Comparison of ENCODE assay signal across 22 cellular contexts in genomic region chrX:107704181-107704580, GRCh38.
"Had no signal": no experiment of that assay in that cellular context is flagged by ENCODE, and none has a peak within 500 bp of the region (broad histone marks: within the 10 kb centered on the region; RNA-seq: fewer than 3 reads in every experiment).

No MANE protein-coding gene starts in this region.

- H3K36me3 Mint-ChIP-seq: activated naive CD4-positive, alpha-beta T cell treated with anti-CD3 and anti-CD28 coated beads, Interleukin-2, amount 10 ng/mL, durations not matched to agents 7 days and 5 days; naive thymus-derived CD8-positive, alpha-beta T cell; T-cell had no signal

- H3K9me3 ChIP-seq: body of pancreas, right atrium auricular region had no signal

- H3K36me3 ChIP-seq: right atrium auricular region had no signal

- H3K27me3 ChIP-seq: body of pancreas, foreskin keratinocyte, right atrium auricular region had no signal

- H3K27me3 Mint-ChIP-seq: naive thymus-derived CD8-positive, alpha-beta T cell had no signal

- H3K27ac ChIP-seq: body of pancreas, foreskin keratinocyte, right atrium auricular region, SK-N-MC, skin epidermis had no signal

- DNase-seq: activated CD4-positive, alpha-beta T cell treated with anti-CD3 and anti-CD28 coated beads for 1 hour; activated CD4-positive, alpha-beta T cell treated with anti-CD3 and anti-CD28 coated beads, Interleukin-2, amount 50 U/mL, for 48 hours; activated naive CD4-positive, alpha-beta T cell treated with anti-CD3 and anti-CD28 coated beads, Interleukin-2, amount 10 ng/mL, durations not matched to agents 7 days and 5 days; activated T-cell treated with anti-CD3 and anti-CD28 coated beads, Interleukin-2, amount 50 U/mL, for 1 hour; amniotic stem cell; body of pancreas; cortex of kidney; effector CD8-positive, alpha-beta T cell; foreskin keratinocyte; glutamatergic neuron; left colon; naive thymus-derived CD8-positive, alpha-beta T cell; nucleus accumbens; posterior cingulate gyrus; stimulated activated CD4-positive, alpha-beta T cell treated with anti-CD3 and anti-CD28 coated beads, Interleukin-4, amount 100 ng/mL, for 24 hours; stimulated activated naive CD8-positive, alpha-beta T cell treated with anti-CD3 and anti-CD28 coated beads, Interleukin-15, Interleukin-2, amounts not matched to agents 100 U/mL and 50 U/mL, for 24 hours; T-cell; trophoblast cell had no signal

- H3K4me3 ChIP-seq: body of pancreas, lung, right atrium auricular region, SK-N-MC, skin epidermis had no signal

- H3K27ac Mint-ChIP-seq: activated naive CD4-positive, alpha-beta T cell treated with anti-CD3 and anti-CD28 coated beads, Interleukin-2, amount 10 ng/mL, durations not matched to agents 7 days and 5 days had no signal

- H3K4me3 Mint-ChIP-seq: activated naive CD4-positive, alpha-beta T cell treated with anti-CD3 and anti-CD28 coated beads, Interleukin-2, amount 10 ng/mL, durations not matched to agents 7 days and 5 days; naive thymus-derived CD8-positive, alpha-beta T cell; T-cell had no signal

- ATAC-seq: body of pancreas; foreskin keratinocyte; left colon; naive thymus-derived CD8-positive, alpha-beta T cell; stimulated activated naive CD8-positive, alpha-beta T cell treated with anti-CD3 and anti-CD28 coated beads, Interleukin-15, Interleukin-2, amounts not matched to agents 100 U/mL and 50 U/mL, for 24 hours had no signal

- H3K9me3 Mint-ChIP-seq: activated naive CD4-positive, alpha-beta T cell treated with anti-CD3 and anti-CD28 coated beads, Interleukin-2, amount 10 ng/mL, durations not matched to agents 7 days and 5 days; naive thymus-derived CD8-positive, alpha-beta T cell; T-cell had no signal
